In genomic region chr17:78723001-78723796, GRCh38 we compare ENCODE assay signal across 8 cellular contexts. TPM values are rescaled to one million over a fixed set of nuclear protein-coding genes. Genes with fewer than 3 reads are reported as not detected.
DNase-seq lines count a peak whose midpoint lies in the region; ATAC-seq and TF ChIP-seq lines count a peak whose summit lies in the region.

No MANE protein-coding gene starts in this region.

- no peaks in the 10 kb centered on the region for H3K9me3 ChIP-seq in Panc1 (ENCODE audit: control insufficient read depth, insufficient read depth, low read depth, low read length)

- intact Hi-C loops in Panc1 (cut with micrococcal nuclease; ENCODE audit: unreplicated experiment), result no loop called here

- TF ChIP-seq CTCF in Panc1 (IDR thresholded peaks at IDR 0.05), result no peak
- no peak for TF ChIP-seq CTCF in fibroblast of villous mesenchyme (IDR thresholded peaks at IDR 0.05; ENCODE audit: insufficient read depth, low read depth, low read length)
- no peak for TF ChIP-seq CTCF in osteocyte (IDR thresholded peaks at IDR 0.05)

- peak; percentile 19; the same call in 1 of the 2 replicates for ATAC-seq in Panc1
- no peak for ATAC-seq in GM18870 (IDR thresholded peaks at IDR 0.05; ENCODE audit: unreplicated experiment)
- ATAC-seq in GM21367 (IDR thresholded peaks at IDR 0.05; ENCODE audit: unreplicated experiment), result no peak
- ATAC-seq in GM18520 (IDR thresholded peaks at IDR 0.05; ENCODE audit: unreplicated experiment), result no peak

- H3K4me3 ChIP-seq in H7 (ENCODE audit: insufficient read depth, low read depth, low read length) (peak overlapping the region; percentile 25), Panc1 (ENCODE audit: low read depth in 2 of 2, low read length in 2 of 2) (no peak overlapping the region; a peak in 1 of 4 replicates), fibroblast of villous mesenchyme (ENCODE audit: low read depth, low read length) (peak overlapping the region; percentile 39)

- peaks cover 56% of the 10 kb centered on the region for H3K4me1 ChIP-seq in Panc1 (ENCODE audit: control insufficient read depth, insufficient read depth, low read length)

- no peaks in the 10 kb centered on the region for H3K36me3 Mint-ChIP-seq in osteocyte (ENCODE audit: unreplicated experiment)

- H3K27me3 ChIP-seq in H7 (ENCODE audit: control insufficient read depth, insufficient read depth, low read length), result no peaks in the 10 kb centered on the region
- H3K27me3 ChIP-seq in Panc1 (ENCODE audit: control insufficient read depth, insufficient read depth, low read length), result no peaks in the 10 kb centered on the region

- peak overlapping the region; percentile 81 for H3K27ac Mint-ChIP-seq in osteocyte (ENCODE audit: unreplicated experiment)

- POLR2A ChIA-PET in Panc1 (lab: Charles Lee), result interaction anchor here (0.6 kb wide), 1 partner anchor 227 kb away, joined by 3 read pairs; no protein-coding TSS in a partner anchor

- peak; percentile 93 for DNase-seq in H7
- DNase-seq in Panc1 (ENCODE audit: low read depth, low spot score), result no peak
- DNase-seq in fibroblast of villous mesenchyme (ENCODE audit: low read depth), result peak; percentile 39
- DNase-seq in osteocyte (ENCODE audit: extremely low spot score, unreplicated experiment), result no peak
- DNase-seq in DMS53 treated with DMSO at 0.1 percent for 48 hours (lab: John Stamatoyannopoulos, UW; ENCODE audit: unreplicated experiment), result no peak

- peak overlapping the region; percentile 72 for H3K4me3 Mint-ChIP-seq in osteocyte (ENCODE audit: unreplicated experiment)

- no peaks in the 10 kb centered on the region for H3K9me3 Mint-ChIP-seq in osteocyte (ENCODE audit: unreplicated experiment)

- in situ Hi-C loops in Panc1 (cut with HindIII; ENCODE audit: low pct_unique_long_range_greater_than_20kb, low sequenced_read_pairs), result no loop called here

- no peaks in the 10 kb centered on the region for H3K27me3 Mint-ChIP-seq in osteocyte (ENCODE audit: unreplicated experiment)

- no peak overlapping the region for H3K27ac ChIP-seq in Panc1 (ENCODE audit: low read length)

- CTCF ChIA-PET in Panc1 (lab: Charles Lee), result interaction anchor here (0.6 to 1.0 kb wide), 2 partner anchors 14 to 226 kb away, joined by 3 to 4 read pairs; no protein-coding TSS in a partner anchor

- H3K36me3 ChIP-seq in H7 (replicated peaks; ENCODE audit: control insufficient read depth, insufficient read depth, low read length) (no peaks in the 10 kb centered on the region), Panc1 (ENCODE audit: control insufficient read depth, insufficient read depth, low read length) (no peaks in the 10 kb centered on the region)

- peaks cover 58% of the 10 kb centered on the region for H3K4me1 Mint-ChIP-seq in osteocyte (ENCODE audit: unreplicated experiment)

- no TSS peak for BruUV-seq in Panc1 (replicated peaks; lab: Mats Ljungman, UMichigan)

RNA-seq across cellular contexts. Expression of gene CYTH1, which starts 58.9 kb away (rescaled TPM):
- total RNA-seq in H7 (2014; rRNA removed; shearing (Covaris generic)), result 10.3 and 11.3 TPM in 2 replicates
- total RNA-seq in Panc1 (2021; ENCODE audit: unreplicated experiment), result 46.7 TPM
- polyA plus RNA-seq in Panc1 (2012; ENCODE audit: insufficient read length), result 35.3 TPM
- 16.4 and 19.4 TPM in 2 replicates for total RNA-seq in fibroblast of villous mesenchyme
- 113 and 123 TPM in 2 replicates for total RNA-seq in osteocyte

Comparison
In these comparisons a context has a peak if more than half of its experiments do, and no peak if none do; other contexts are left out.
1. DNase-seq: peak in H7 (single experiment) and fibroblast of villous mesenchyme (single experiment); none in Panc1 (single experiment), osteocyte (single experiment) and DMS53 treated with DMSO at 0.1 percent for 48 hours (single experiment).
2. H3K4me3 ChIP-seq: peak in H7 (single experiment) and fibroblast of villous mesenchyme (single experiment); none in Panc1 (0 of 2).